Comparison of ENCODE assay signal across 8 cellular contexts in the genomic region with DNA sequence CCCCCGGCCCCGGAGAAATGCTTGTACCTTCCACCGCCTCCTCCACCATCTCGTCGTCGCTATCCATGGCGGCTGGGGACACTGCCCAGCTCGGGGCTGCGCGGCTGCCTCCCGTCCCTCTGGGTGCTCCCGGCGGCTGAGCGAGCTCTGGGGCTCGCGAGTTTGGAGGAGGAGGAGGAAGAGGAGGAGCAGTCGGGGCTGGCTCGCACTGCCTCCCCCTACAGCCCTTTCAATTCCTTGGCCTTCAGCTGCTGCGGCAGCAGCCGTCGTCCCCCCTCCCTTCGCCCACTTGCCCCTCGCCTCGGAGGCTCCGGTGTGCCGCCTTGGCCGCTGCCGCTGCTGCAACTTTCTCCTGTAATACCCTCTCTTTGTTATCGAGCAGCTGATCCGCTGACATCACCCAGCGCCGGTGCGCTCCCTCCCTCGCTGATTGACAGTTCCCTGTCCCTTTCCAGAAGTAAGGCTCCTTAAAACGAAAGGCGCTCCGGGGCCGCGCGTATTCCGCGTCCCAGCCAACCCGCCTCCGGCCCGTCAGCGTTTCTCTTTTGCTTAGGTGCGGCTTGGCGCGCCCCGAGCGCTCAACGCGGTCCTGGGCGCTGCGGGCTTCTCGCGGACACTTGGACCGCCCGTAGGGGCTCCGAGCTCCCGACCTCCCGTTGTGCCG. TPM values are rescaled to one million over a fixed set of nuclear protein-coding genes. Genes with fewer than 3 reads are reported as not detected.
DNase-seq lines count a peak whose midpoint lies in the region; ATAC-seq, FAIRE-seq and TF ChIP-seq lines count a peak whose summit lies in the region.

A gene (minus strand): TSS at position 149 of the 664 bp plus-strand sequence. CDS start 82 bp downstream, at position 67.

- H3F3A ChIP-seq in neural progenitor cell (ENCODE audit: low read depth): peaks cover 45% of the 10 kb centered on the region

- POLR2A ChIA-PET in CD4-positive, alpha-beta T cell (lab: Charles Lee): interaction anchor here (0.6 to 4.7 kb wide), 27 partner anchors 8 to 687 kb away, joined by 3 to 67 read pairs (median 5); a partner anchor contains a TSS

- intact Hi-C loops in CD4-positive, alpha-beta T cell (cut with DNase I, micrococcal nuclease): loop anchor here (2.0 to 10.0 kb wide), 4 partner anchors 103 to 969 kb away; a partner anchor contains a TSS

- peak within 1 kb of the TSS; percentile 94 for H3K4me2 ChIP-seq in neural progenitor cell

- H3K4me1 ChIP-seq in neural progenitor cell: peaks cover 37% of the 10 kb centered on the region

- H3K4me3 Mint-ChIP-seq in CD4-positive, alpha-beta T cell: peak within 1 kb of the TSS; percentile 100
- peak within 1 kb of the TSS; percentile 99 for H3K4me3 Mint-ChIP-seq in activated naive CD4-positive, alpha-beta T cell treated with anti-CD3 and anti-CD28 coated beads, Interleukin-2, amount 10 ng/mL, durations not matched to agents 7 days and 5 days
- peak within 1 kb of the TSS; percentile 99 for H3K4me3 Mint-ChIP-seq in neural progenitor cell

- no peaks in the 10 kb centered on the region for H3K9me3 ChIP-seq in CD4-positive, alpha-beta T cell (ENCODE audit: control insufficient read depth, low read length)
- no peaks in the 10 kb centered on the region for H3K9me3 ChIP-seq in neural progenitor cell (ENCODE audit: low read depth)

- no peaks in the 10 kb centered on the region for H3K9me3 Mint-ChIP-seq in CD4-positive, alpha-beta T cell
- H3K9me3 Mint-ChIP-seq in activated naive CD4-positive, alpha-beta T cell treated with anti-CD3 and anti-CD28 coated beads, Interleukin-2, amount 10 ng/mL, durations not matched to agents 7 days and 5 days: no peaks in the 10 kb centered on the region
- no peaks in the 10 kb centered on the region for H3K9me3 Mint-ChIP-seq in neural progenitor cell

- H4K20me1 ChIP-seq in neural progenitor cell (ENCODE audit: low read depth): no peaks in the 10 kb centered on the region

- no peaks in the 10 kb centered on the region for H3K36me3 ChIP-seq in neural progenitor cell

- H3K9ac ChIP-seq in neural progenitor cell: no peak within 1 kb of the TSS

- peak; percentile 31 to 60 (median 40) for DNase-seq in CD4-positive, alpha-beta T cell
- peak; percentile 71 for DNase-seq in LNCaP clone FGC (ENCODE audit: low read depth)
- peak; percentile 80 for DNase-seq in SK-N-DZ (ENCODE audit: low spot score)
- DNase-seq in activated naive CD4-positive, alpha-beta T cell treated with anti-CD3 and anti-CD28 coated beads, Interleukin-2, amount 10 ng/mL, durations not matched to agents 7 days and 5 days: peak; percentile 74
- DNase-seq in frontal cortex (ENCODE audit: low spot score in 2 of 2): peak; percentile 64 to 70
- peak; percentile 85 for DNase-seq in neural progenitor cell (ENCODE audit: low spot score)
- DNase-seq in superior temporal gyrus (ENCODE audit: extremely low spot score): peak; percentile 82

- peak within 1 kb of the TSS; percentile 90 for H2AFZ ChIP-seq in neural progenitor cell (replicated peaks)

- no peak for TF ChIP-seq CTCF in CD4-positive, alpha-beta T cell (IDR thresholded peaks at IDR 0.05)
- peak; percentile 8; the same call in 1 of the 2 replicates for TF ChIP-seq CTCF in LNCaP clone FGC (IDR thresholded peaks at IDR 0.05; ENCODE audit: control insufficient read depth, extremely low read depth, insufficient read depth)
- TF ChIP-seq CTCF in neural progenitor cell (IDR thresholded peaks at IDR 0.05): no peak

- CTCF ChIA-PET in CD4-positive, alpha-beta T cell (lab: Charles Lee): interaction anchor here (1.1 to 1.6 kb wide), 3 partner anchors 95 to 103 kb away, joined by 3 to 4 read pairs (median 4); no protein-coding TSS in a partner anchor
- CTCF ChIA-PET in activated naive CD4-positive, alpha-beta T cell treated with anti-CD3 and anti-CD28 coated beads, Interleukin-2, amount 10 ng/mL, durations not matched to agents 7 days and 5 days (lab: Charles Lee): interaction anchor here (1.1 to 2.0 kb wide), 2 partner anchors 48 to 101 kb away, joined by 4 to 5 read pairs; no protein-coding TSS in a partner anchor

- peak within 1 kb of the TSS; percentile 99 for H3K27ac Mint-ChIP-seq in CD4-positive, alpha-beta T cell
- H3K27ac Mint-ChIP-seq in activated naive CD4-positive, alpha-beta T cell treated with anti-CD3 and anti-CD28 coated beads, Interleukin-2, amount 10 ng/mL, durations not matched to agents 7 days and 5 days: peak within 1 kb of the TSS; percentile 95
- H3K27ac Mint-ChIP-seq in neural progenitor cell: peak within 1 kb of the TSS; percentile 99

- peak within 1 kb of the TSS; percentile 74 for H3K27ac ChIP-seq in CD4-positive, alpha-beta T cell (ENCODE audit: low read depth, low read length)
- H3K27ac ChIP-seq in neural progenitor cell: no peak within 1 kb of the TSS

- H3K27me3 Mint-ChIP-seq in CD4-positive, alpha-beta T cell: peaks cover 9% of the 10 kb centered on the region
- H3K27me3 Mint-ChIP-seq in activated naive CD4-positive, alpha-beta T cell treated with anti-CD3 and anti-CD28 coated beads, Interleukin-2, amount 10 ng/mL, durations not matched to agents 7 days and 5 days: peaks cover 43% of the 10 kb centered on the region
- H3K27me3 Mint-ChIP-seq in neural progenitor cell (ENCODE audit: insufficient read depth, low read depth): peaks cover 29% of the 10 kb centered on the region

- ATAC-seq in CD4-positive, alpha-beta T cell (ENCODE audit: poor library complexity): peak; percentile 32
- ATAC-seq in GM21528 (IDR thresholded peaks at IDR 0.05; ENCODE audit: low FRiP score, unreplicated experiment): peak; percentile 44

- H3K79me2 ChIP-seq in neural progenitor cell (ENCODE audit: low read depth): no peaks in the 10 kb centered on the region

- H3K27me3 ChIP-seq in CD4-positive, alpha-beta T cell (ENCODE audit: control insufficient read depth, insufficient read depth, low read length): no peaks in the 10 kb centered on the region
- H3K27me3 ChIP-seq in neural progenitor cell: peaks cover 70% of the 10 kb centered on the region

- H3K4me3 ChIP-seq in LNCaP clone FGC (ENCODE audit: low read depth, low read length) (peak within 1 kb of the TSS; percentile 78), neural progenitor cell (peak within 1 kb of the TSS; percentile 59)

- peaks cover 19% of the 10 kb centered on the region for H3K36me3 Mint-ChIP-seq in CD4-positive, alpha-beta T cell (ENCODE audit: low read depth)
- peaks cover 2% of the 10 kb centered on the region for H3K36me3 Mint-ChIP-seq in activated naive CD4-positive, alpha-beta T cell treated with anti-CD3 and anti-CD28 coated beads, Interleukin-2, amount 10 ng/mL, durations not matched to agents 7 days and 5 days
- H3K36me3 Mint-ChIP-seq in neural progenitor cell: no peaks in the 10 kb centered on the region

- peaks cover 72% of the 10 kb centered on the region for H3K4me1 Mint-ChIP-seq in CD4-positive, alpha-beta T cell (ENCODE audit: low read depth)
- H3K4me1 Mint-ChIP-seq in activated naive CD4-positive, alpha-beta T cell treated with anti-CD3 and anti-CD28 coated beads, Interleukin-2, amount 10 ng/mL, durations not matched to agents 7 days and 5 days: peaks cover 59% of the 10 kb centered on the region
- peaks cover 71% of the 10 kb centered on the region for H3K4me1 Mint-ChIP-seq in neural progenitor cell

- no peak for FAIRE-seq in frontal cortex (lab: Jason Lieb, UNC)

RNA-seq across cellular contexts. Expression of the gene that starts here (rescaled TPM):
- 10 to 100 TPM; 23.1 to 23.5 TPM for total RNA-seq in CD4-positive, alpha-beta T cell
- polyA plus RNA-seq in SK-N-DZ (2014; cell fraction: cytosol; rRNA removed): 14.1 and 18.1 TPM in 2 replicates
- 7.2 and 11.1 TPM in 2 replicates for polyA plus RNA-seq in SK-N-DZ (2014; cell fraction: nucleus; rRNA removed)
- total RNA-seq in frontal cortex (28.5 TPM), neural progenitor cell (ENCODE audit: low replicate concordance) (4.9 and 8.2 TPM in 2 replicates)
